ENCODE assay signal across 8 cellular contexts in the genomic region with DNA sequence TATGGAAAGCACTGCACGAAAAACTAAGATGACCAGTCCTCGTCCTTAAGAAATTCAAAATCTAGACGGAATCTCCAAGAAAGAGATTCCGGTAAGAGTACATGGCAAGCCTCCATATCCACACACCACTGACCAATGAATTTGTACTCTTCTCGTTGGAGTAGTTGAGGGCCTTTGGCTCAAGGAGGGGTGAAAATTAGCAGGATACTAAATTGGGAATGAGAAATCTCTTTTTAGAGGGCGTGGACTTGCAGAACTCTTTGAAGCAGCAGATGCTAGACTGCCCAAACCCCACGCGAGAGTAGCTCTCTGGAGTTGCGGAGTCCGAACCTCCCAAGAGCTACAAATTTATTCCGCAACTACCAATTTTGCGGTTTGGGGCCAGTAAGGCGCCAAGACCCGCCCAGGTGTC. TPM values are rescaled to one million over a fixed set of nuclear protein-coding genes. Genes with fewer than 3 reads are reported as not detected.
DNase-seq lines count a peak whose midpoint lies in the region; FAIRE-seq and TF ChIP-seq lines count a peak whose summit lies in the region.

No MANE protein-coding gene starts in this region.

- no peak for TF ChIP-seq CTCF in H1 (IDR thresholded peaks at IDR 0.05; ENCODE audit: control extremely low read depth in 1 of 3, insufficient read depth in 1 of 3, low read depth in 1 of 3, low read length in 3 of 3)
- no peak for TF ChIP-seq CTCF in neural progenitor cell (IDR thresholded peaks at IDR 0.05)

- no peak; a peak in 1 of 3 replicates for TF ChIP-seq POLR2A in H1 (IDR thresholded peaks at IDR 0.05; ENCODE audit: control extremely low read depth in 1 of 2, low read depth in 2 of 2, low read length in 2 of 2)

- H3K27me3 ChIP-seq in BLaER1 treated with 17β-estradiol and CSF1 and Interleukin-3, amounts not matched to agents 10 nM and 100 nM: no peaks in the 10 kb centered on the region
- H3K27me3 ChIP-seq in H1 (replicated peaks in 1 of 4; ENCODE audit: control insufficient read depth in 3 of 4, extremely low read depth in 1 of 4, insufficient read depth in 3 of 4, low read length in 3 of 4): no peaks in the 10 kb centered on the region
- H3K27me3 ChIP-seq in neural progenitor cell: no peaks in the 10 kb centered on the region

- no peak overlapping the region for H3K27ac Mint-ChIP-seq in neural progenitor cell

- H4K5ac ChIP-seq in H1 (ENCODE audit: insufficient read length, low read depth, low read length): peak overlapping the region; percentile 41

- peak overlapping the region; percentile 82 to 97 (median 94) for H3K4me2 ChIP-seq in BLaER1 treated with 17β-estradiol and CSF1 and Interleukin-3, amounts not matched to agents 10 nM and 100 nM
- H3K4me2 ChIP-seq in H1 (ENCODE audit: insufficient read depth in 1 of 2, low read depth in 2 of 2, low read length in 2 of 2) (peak overlapping the region; percentile 66 to 68), neural progenitor cell (peak overlapping the region; percentile 80)

- H2BK120ac ChIP-seq in H1 (replicated peaks; ENCODE audit: low read depth, low read length): no peak overlapping the region

- no peaks in the 10 kb centered on the region; the same call in 1 of the 2 replicates for H3K79me1 ChIP-seq in H1 (ENCODE audit: low read depth, low read length)

- H3K56ac ChIP-seq in H1 (replicated peaks; ENCODE audit: insufficient read length, low read depth, low read length): peak overlapping the region; percentile 43

- TF ChIP-seq RAD21 in H1 (IDR thresholded peaks at IDR 0.05 in 1 of 2, conservative IDR thresholded peaks at IDR 0.05 in 1 of 2; ENCODE audit: low read depth in 2 of 2, low read length in 2 of 2): no peak

- H2BK20ac ChIP-seq in H1 (ENCODE audit: low read length): no peak overlapping the region

- H2AFZ ChIP-seq in H1 (ENCODE audit: low read length): peak overlapping the region; percentile 37; the same call in 1 of the 2 replicates
- H2AFZ ChIP-seq in neural progenitor cell (replicated peaks): peak overlapping the region; percentile 88

- no peak overlapping the region for H4K91ac ChIP-seq in H1 (replicated peaks; ENCODE audit: insufficient read length, low read length)

- peak overlapping the region; percentile 74 to 98 (median 82) for H3K9ac ChIP-seq in BLaER1 treated with 17β-estradiol and CSF1 and Interleukin-3, amounts not matched to agents 10 nM and 100 nM
- H3K9ac ChIP-seq in H1 (replicated peaks in 1 of 4; ENCODE audit: extremely low read depth in 1 of 4, low read depth in 3 of 4, low read length in 3 of 4) (peak overlapping the region in 3 of 4 experiments; percentile 60 to 83 (median 72); a peak in 5 of 7 replicates), neural progenitor cell (no peak overlapping the region)

- no peak for TF ChIP-seq EP300 in H1 (IDR thresholded peaks at IDR 0.05; ENCODE audit: borderline replicate concordance in 1 of 2, low read depth in 2 of 2, low read length in 2 of 2)

- no peak for FAIRE-seq in H1 (lab: Jason Lieb, UNC)

- peaks cover 10% of the 10 kb centered on the region for H3K4me1 Mint-ChIP-seq in neural progenitor cell

- no peak overlapping the region; the same call in 1 of the 2 replicates for H2BK5ac ChIP-seq in H1 (ENCODE audit: low read depth, low read length)

- H3K4me3 ChIP-seq in BLaER1 treated with 17β-estradiol and CSF1 and Interleukin-3, amounts not matched to agents 10 nM and 100 nM: peak overlapping the region; percentile 69 to 96 (median 84)
- H3K4me3 ChIP-seq in H1 (ENCODE audit: extremely low read depth in 1 of 4, insufficient read depth in 2 of 4, low read depth in 3 of 4, low read length in 4 of 4) (peak overlapping the region; percentile 73 to 92 (median 81)), neural progenitor cell (peak overlapping the region; percentile 91)

- peak; percentile 37 for DNase-seq in NCI-H2227 treated with DMSO at 0.1 percent for 48 hours (lab: John Stamatoyannopoulos, UW)
- DNase-seq in H1 (ENCODE audit: low read depth in 1 of 2, low spot score in 2 of 2): no peak
- DNase-seq in neural progenitor cell (ENCODE audit: low spot score): no peak
- no peak for DNase-seq in SKM-1 treated with dmso at 0.1 percent for 144 hours (lab: John Stamatoyannopoulos, UW; ENCODE audit: unreplicated experiment)
- no peak for DNase-seq in NCI-H2196 treated with DMSO at 0.1 percent for 48 hours (lab: John Stamatoyannopoulos, UW; ENCODE audit: unreplicated experiment)
- DNase-seq in CD1c-positive myeloid dendritic cell (ENCODE audit: extremely low spot score): no peak
- DNase-seq in stimulated activated CD8-positive, alpha-beta memory T cell treated with anti-CD3 and anti-CD28 coated beads, Interleukin-4, amount 100 ng/mL, for 48 hours: no peak

- H2AK5ac ChIP-seq in H1 (ENCODE audit: low read depth, low read length): no peak overlapping the region

- H3K79me2 ChIP-seq in H1 (ENCODE audit: control insufficient read depth in 1 of 2, insufficient read depth in 2 of 2, low read length in 2 of 2): peaks cover 0 to 29% of the 10 kb centered on the region in 2 experiments; a peak in 3 of 4 replicates
- H3K79me2 ChIP-seq in neural progenitor cell (ENCODE audit: low read depth): peaks cover 32% of the 10 kb centered on the region

- no peak overlapping the region for H2BK12ac ChIP-seq in H1 (ENCODE audit: low read depth, low read length)

- no peak overlapping the region for H4K8ac ChIP-seq in H1 (ENCODE audit: extremely low read depth, insufficient read depth, low read length)

- no peaks in the 10 kb centered on the region for H3K36me3 Mint-ChIP-seq in neural progenitor cell

- peaks cover 17 to 30% (median 25%) of the 10 kb centered on the region in 10 experiments for H3K4me1 ChIP-seq in BLaER1 treated with 17β-estradiol and CSF1 and Interleukin-3, amounts not matched to agents 10 nM and 100 nM
- H3K4me1 ChIP-seq in H1 (replicated peaks in 1 of 4; ENCODE audit: control insufficient read depth in 3 of 4, insufficient read depth in 4 of 4, low read length in 3 of 4) (peaks cover 3 to 8% (median 4%) of the 10 kb centered on the region in 4 experiments; a peak in 5 of 7 replicates), neural progenitor cell (peaks cover 13% of the 10 kb centered on the region)

- H3K4ac ChIP-seq in H1 (replicated peaks; ENCODE audit: insufficient read length, low read depth, low read length): no peak overlapping the region

- peaks cover 15 to 33% (median 26%) of the 10 kb centered on the region in 11 experiments; a peak in 19 of 22 replicates for H4K20me1 ChIP-seq in BLaER1 treated with 17β-estradiol and CSF1 and Interleukin-3, amounts not matched to agents 10 nM and 100 nM
- H4K20me1 ChIP-seq in H1 (replicated peaks in 1 of 2; ENCODE audit: control insufficient read depth in 1 of 2, insufficient read depth in 2 of 2, low read length in 2 of 2): no peaks in the 10 kb centered on the region
- peaks cover 17% of the 10 kb centered on the region for H4K20me1 ChIP-seq in neural progenitor cell (ENCODE audit: low read depth)

- H3K27ac ChIP-seq in BLaER1 treated with 17β-estradiol and CSF1 and Interleukin-3, amounts not matched to agents 10 nM and 100 nM: peak overlapping the region; percentile 57 to 81 (median 76); a peak in 21 of 22 replicates
- H3K27ac ChIP-seq in H1 (ENCODE audit: low read depth, low read length) (peak overlapping the region; percentile 83; the same call in 1 of the 2 replicates), neural progenitor cell (no peak overlapping the region)

- H3K36me3 ChIP-seq in BLaER1 treated with 17β-estradiol and CSF1 and Interleukin-3, amounts not matched to agents 10 nM and 100 nM: peaks cover 0 to 8% (median 0%) of the 10 kb centered on the region in 11 experiments; a peak in 4 of 22 replicates
- H3K36me3 ChIP-seq in H1 (ENCODE audit: control insufficient read depth in 2 of 4, insufficient read depth in 4 of 4, low read length in 3 of 4): no peaks in the 10 kb centered on the region
- H3K36me3 ChIP-seq in neural progenitor cell: no peaks in the 10 kb centered on the region

- H3K9me3 Mint-ChIP-seq in neural progenitor cell: no peaks in the 10 kb centered on the region

- POLR2A ChIA-PET in H1 (lab: Charles Lee; ENCODE audit: partially characterized antibody): interaction anchor here (0.6 to 1.4 kb wide), 12 partner anchors 11 to 324 kb away, joined by 3 to 8 read pairs (median 3); a partner anchor contains a TSS

- CTCF ChIA-PET in H1 (lab: Charles Lee; ENCODE audit: partially characterized antibody): interaction anchor here (0.6 to 1.8 kb wide), 13 partner anchors 8 to 249 kb away, joined by 3 to 16 read pairs (median 3); a partner anchor contains a TSS

- no peak overlapping the region for H3K23ac ChIP-seq in H1 (ENCODE audit: insufficient read length)

- H3K4me3 Mint-ChIP-seq in neural progenitor cell: peak overlapping the region; percentile 96

- peaks cover 7% of the 10 kb centered on the region for H3K23me2 ChIP-seq in H1 (ENCODE audit: low read depth, low read length)

- 0 out of 22 replicates have a peak, but pooled peaks cover 0 to 5% (median 0%) of the 10 kb centered on the region in 11 experiments for H3K9me3 ChIP-seq in BLaER1 treated with 17β-estradiol and CSF1 and Interleukin-3, amounts not matched to agents 10 nM and 100 nM (replicated peaks in 1 of 11)
- H3K9me3 ChIP-seq in H1 (ENCODE audit: insufficient read depth in 2 of 2, low read depth in 1 of 2, low read length in 1 of 2): no peaks in the 10 kb centered on the region
- H3K9me3 ChIP-seq in neural progenitor cell (ENCODE audit: low read depth): no peaks in the 10 kb centered on the region

- H3F3A ChIP-seq in neural progenitor cell (ENCODE audit: low read depth): peaks cover 26% of the 10 kb centered on the region

- peak overlapping the region; percentile 38; the same call in 1 of the 2 replicates for H3K18ac ChIP-seq in H1 (ENCODE audit: extremely low read depth, low read length)

- H2BK15ac ChIP-seq in H1 (ENCODE audit: low read length): no peak overlapping the region

- WGBS in H1 (ENCODE audit: extremely low coverage in 1 of 2, insufficient coverage in 1 of 2, insufficient read length in 1 of 2, insufficient replicate concordance in 2 of 2, low coverage in 1 of 2, low lambda C conversion rate in 2 of 2, missing lambda C conversion rate in 1 of 2), 2 experiments: 22% methylated on average over 14 of the region's 14 CpGs; no CpG with 5 or more reads in 1 of the 2 experiments

- H3K14ac ChIP-seq in H1 (ENCODE audit: insufficient read length): no peak overlapping the region

- peaks cover 4% of the 10 kb centered on the region for H3K27me3 Mint-ChIP-seq in neural progenitor cell (ENCODE audit: insufficient read depth, low read depth)

RNA-seq across cellular contexts. Expression of a gene that starts 0.9 kb away (rescaled TPM):
- 36.3 and 36.8 TPM in 2 replicates for total RNA-seq in H1 (2021; fragmentation: NEBNext Ultra II Directional; extraction: Animal tissue kit (Norgen Biotek cat#: 25700))
- polyA plus RNA-seq in H1 (2011; rRNA removed): 11.0 and 14.6 TPM in 2 replicates
- polyA plus RNA-seq in H1 (2011; cell fraction: cytosol; rRNA removed): 18.0 TPM
- polyA plus RNA-seq in H1 (2011; cell fraction: nucleus; rRNA removed): 12.5 TPM
- 13.0 to 20.8 TPM (median 15.6 TPM) in 4 replicates for polyA plus RNA-seq in H1 (2012, experiment 1 of 2)
- 5.5 TPM for polyA plus RNA-seq in H1 (2012, experiment 2 of 2)
- 21.1 TPM for polyA plus RNA-seq in H1 (2013, experiment 1 of 2)
- 20.5 TPM for polyA plus RNA-seq in H1 (2013, experiment 2 of 2)
- 8.4 and 9.0 TPM in 2 replicates for polyA minus RNA-seq in H1 (2011; rRNA and poly(A)+ RNA removed)
- 12.6 TPM for polyA minus RNA-seq in H1 (2011; cell fraction: cytosol; rRNA and poly(A)+ RNA removed)
- polyA minus RNA-seq in H1 (2011; cell fraction: nucleus; rRNA and poly(A)+ RNA removed): 17.1 TPM
- 19.8 and 27.9 TPM in 2 replicates for total RNA-seq in neural progenitor cell (ENCODE audit: low replicate concordance)
